14 cellular contexts compared by ENCODE assay signal in the genomic region with DNA sequence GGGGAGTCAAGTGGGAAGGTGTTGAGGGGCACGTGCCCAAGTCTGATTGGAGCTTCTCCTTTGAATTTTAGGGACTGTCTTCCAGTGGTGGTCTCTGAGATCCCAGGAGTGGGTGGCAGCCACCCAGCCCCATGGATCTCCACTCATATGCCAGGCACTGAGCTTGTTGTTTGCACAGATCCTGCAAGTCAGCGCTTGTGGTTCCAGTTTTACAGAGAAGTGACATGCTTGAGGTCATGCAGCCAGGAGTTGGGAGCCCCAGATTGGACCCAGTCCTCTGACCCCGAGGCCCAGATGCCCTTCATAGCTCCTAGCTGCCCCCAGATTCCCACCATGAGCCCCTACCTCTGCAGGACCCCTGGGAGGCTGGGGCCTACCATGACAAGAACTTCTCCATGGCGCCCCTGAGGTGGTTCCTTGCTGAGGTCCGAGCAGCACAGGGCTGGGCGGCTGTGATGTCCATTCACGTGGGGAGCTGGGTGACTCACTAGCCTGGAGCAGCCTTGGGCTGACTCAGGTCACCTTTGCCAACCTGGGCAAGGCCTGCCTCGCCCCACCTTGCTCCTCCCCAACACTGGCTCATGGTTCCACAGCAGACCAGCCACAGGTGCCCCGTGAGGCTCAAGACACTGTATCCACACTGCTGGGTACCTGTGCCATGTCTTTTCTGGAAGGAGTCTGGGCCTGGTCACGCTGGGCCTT. TPM values are rescaled to one million over a fixed set of nuclear protein-coding genes. Genes with fewer than 3 reads are reported as not detected.
DNase-seq lines count a peak whose midpoint lies in the region; ATAC-seq and TF ChIP-seq lines count a peak whose summit lies in the region.
"Had no signal": no experiment of that assay in that cellular context is flagged by ENCODE, and none has a peak within 500 bp of the region (broad histone marks: within the 10 kb centered on the region; RNA-seq: fewer than 3 reads in every experiment).

No MANE protein-coding gene starts in this region.

- H3K36me3 Mint-ChIP-seq in HFFc6 (ENCODE audit: low read depth): no peaks in the 10 kb centered on the region
- H3K36me3 Mint-ChIP-seq: activated naive CD8-positive, alpha-beta T cell had no signal

- ATAC-seq in left colon (peak; percentile 83), GM21367 (IDR thresholded peaks at IDR 0.05; ENCODE audit: unreplicated experiment) (no peak), sciatic nerve (no peak)

- peaks cover 5% of the 10 kb centered on the region for H3K27me3 Mint-ChIP-seq in HFFc6 (ENCODE audit: insufficient read depth)
- H3K27me3 Mint-ChIP-seq: activated naive CD8-positive, alpha-beta T cell had no signal

- 57 to 68% (median 60%) methylated on average over 5 to 10 of the region's 10 CpGs for WGBS in stomach, 5 donors

- no peak for TF ChIP-seq EP300 in stomach (IDR thresholded peaks at IDR 0.05)

- H3K9me3 Mint-ChIP-seq in HFFc6: no peaks in the 10 kb centered on the region

- TF ChIP-seq CTCF in HFFc6 (IDR thresholded peaks at IDR 0.05) (no peak), breast epithelium (IDR thresholded peaks at IDR 0.05) (no peak), stomach (IDR thresholded peaks at IDR 0.05) (no peak), BE2C (IDR thresholded peaks at IDR 0.05; ENCODE audit: low read depth, low read length) (no peak)

- intact Hi-C loops in breast epithelium (cut with DNase I; ENCODE audit: low total_unique reads) (loop anchor here (5.0 kb wide), 1 partner anchor 176 kb away; no protein-coding TSS in a partner anchor), left colon (cut with DNase I, micrococcal nuclease) (no loop called here), stomach (cut with DNase I; ENCODE audit: low total_unique reads) (no loop called here), posterior vena cava (cut with DNase I) (no loop called here), sciatic nerve (cut with DNase I) (no loop called here)

- H3K4me1 ChIP-seq in breast epithelium: peaks cover 8 to 20% of the 10 kb centered on the region in 2 donors
- H3K4me1 ChIP-seq in stomach: peaks cover 23 to 87% (median 66%) of the 10 kb centered on the region in 4 donors
- peaks cover 6% of the 10 kb centered on the region for H3K4me1 ChIP-seq in BE2C

- no peaks in the 10 kb centered on the region for H3K9me3 ChIP-seq in breast epithelium
- H3K9me3 ChIP-seq in stomach: no peaks in the 10 kb centered on the region
- H3K9me3 ChIP-seq in BE2C: no peaks in the 10 kb centered on the region

- DNase-seq in HFFc6 (no peak), breast epithelium (ENCODE audit: low spot score in 2 of 2) (peak in 1 of 2 donors; percentile 76), left colon (peak in 1 of 2 donors; percentile 51), stomach (peak; percentile 74), BE2C (no peak), posterior vena cava (ENCODE audit: low spot score) (no peak), sciatic nerve (ENCODE audit: low spot score) (no peak)
- DNase-seq: activated T-cell treated with anti-CD3 and anti-CD28 coated beads for 4 hours, NCI-H2107, T1000 had no signal

- H3K27me3 ChIP-seq in breast epithelium (no peaks in the 10 kb centered on the region), stomach (peaks cover 0 to 10% (median 0%) of the 10 kb centered on the region in 3 donors), BE2C (no peaks in the 10 kb centered on the region)
- H3K27me3 ChIP-seq: hepatocyte had no signal

- no peaks in the 10 kb centered on the region for H3K36me3 ChIP-seq in breast epithelium
- peaks cover 0 to 7% (median 0%) of the 10 kb centered on the region in 4 donors for H3K36me3 ChIP-seq in stomach
- no peaks in the 10 kb centered on the region for H3K36me3 ChIP-seq in BE2C

- peak overlapping the region; percentile 70 to 93 for H3K27ac ChIP-seq in breast epithelium
- H3K27ac ChIP-seq in stomach: peak overlapping the region; percentile 31 to 74 (median 58)
- H3K27ac ChIP-seq: hepatocyte had no signal

- peaks cover 74% of the 10 kb centered on the region for H3K4me1 Mint-ChIP-seq in HFFc6 (ENCODE audit: low read depth)

- no peak overlapping the region for H3K4me3 Mint-ChIP-seq in HFFc6
- H3K4me3 Mint-ChIP-seq: activated naive CD8-positive, alpha-beta T cell; B cell had no signal

- TF ChIP-seq POLR2A in breast epithelium (IDR thresholded peaks at IDR 0.05) (no peak), stomach (IDR thresholded peaks at IDR 0.05) (no peak)

- H3K27ac Mint-ChIP-seq in HFFc6: peak overlapping the region; percentile 40; the same call in 1 of the 2 replicates
- H3K27ac Mint-ChIP-seq: activated naive CD8-positive, alpha-beta T cell had no signal

- H3K4me3 ChIP-seq in breast epithelium: no peak overlapping the region
- no peak overlapping the region for H3K4me3 ChIP-seq in stomach
- H3K4me3 ChIP-seq in BE2C (ENCODE audit: low read depth, low read length): no peak overlapping the region
- H3K4me3 ChIP-seq: hepatocyte had no signal

RNA-seq across cellular contexts. Expression of a gene that starts 47.4 kb away (rescaled TPM):
- 10 to 100 TPM; 26.9 to 29.3 (median 29.0) TPM for total RNA-seq in HFFc6 (2021; fragmentation: NEBNext Ultra II Directional; extraction: Animal tissue kit (Norgen Biotek cat#: 25700))
- total RNA-seq in breast epithelium: 10 to 100 TPM in 2 of 3 donors, 1 to 10 TPM in 1; 5.6 to 25.6 (median 20.6) TPM
- total RNA-seq in left colon: 10 to 100 TPM; 15.8 to 23.8 TPM
- 10 to 100 TPM; 19.1 to 94.5 (median 46.9) TPM for total RNA-seq in stomach
- 10 to 100 TPM in 2 of 3 donors, 1 to 10 TPM in 1; 4.6 to 12.5 (median 12.0) TPM for polyA plus RNA-seq in stomach
- 26.3 TPM for polyA plus RNA-seq in BE2C (2012; ENCODE audit: insufficient read depth, insufficient read length, low read depth)
- total RNA-seq in posterior vena cava: 10 to 100 TPM; 25.6 to 36.5 TPM
- 62.0 TPM for total RNA-seq in sciatic nerve
